Comparison of ENCODE assay signal across 35 cellular contexts in the genomic region with DNA sequence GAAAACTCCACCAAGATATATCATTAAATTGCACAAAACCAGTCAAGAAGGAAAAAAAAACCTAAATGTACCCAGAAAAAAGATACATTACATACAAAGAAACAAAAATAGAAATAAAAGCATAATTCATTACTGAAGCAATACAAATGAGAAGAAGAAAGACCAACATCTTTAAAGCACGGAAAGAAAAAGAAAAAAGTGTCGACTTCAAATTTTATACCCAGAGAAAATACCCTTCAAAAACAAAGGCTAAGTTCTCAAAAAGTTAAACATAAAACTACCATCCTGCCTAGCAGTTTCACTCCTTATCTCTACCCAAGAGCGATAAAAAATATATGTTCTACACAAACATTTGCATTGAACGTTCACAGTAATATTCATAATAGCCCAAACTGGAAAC.
DNase-seq lines count a peak whose midpoint lies in the region; ATAC-seq, FAIRE-seq and TF ChIP-seq lines count a peak whose summit lies in the region.
"Had no signal": no experiment of that assay in that cellular context is flagged by ENCODE, and none has a peak within 500 bp of the region (broad histone marks: within the 10 kb centered on the region; RNA-seq: fewer than 3 reads in every experiment).

No MANE protein-coding gene starts in this region.

- 97% methylated on average over 4 of the region's 4 CpGs for WGBS in HepG2 (ENCODE audit: low lambda C conversion rate)
- 97% methylated on average over 4 of the region's 4 CpGs for WGBS in right lobe of liver (ENCODE audit: insufficient coverage, low coverage, low lambda C conversion rate, missing lambda C conversion rate)
- WGBS in K562 (ENCODE audit: insufficient coverage, low coverage, missing lambda C conversion rate): 99% methylated on average over 4 of the region's 4 CpGs

- H4K20me1 ChIP-seq in HepG2 (ENCODE audit: insufficient read depth, low read length) (no peaks in the 10 kb centered on the region), K562 (replicated peaks; ENCODE audit: control insufficient read depth, insufficient read depth, low read length) (no peaks in the 10 kb centered on the region)

- H3K9me3 ChIP-seq in HepG2 (ENCODE audit: low read length) (peaks cover 10% of the 10 kb centered on the region; the same call in 1 of the 2 replicates), right lobe of liver (no peaks in the 10 kb centered on the region), K562 (replicated peaks; ENCODE audit: control insufficient read depth, insufficient read depth, low read depth, low read length) (peaks cover 2% of the 10 kb centered on the region; the same call in 1 of the 2 replicates)
- H3K9me3 ChIP-seq: BE2C had no signal

- FAIRE-seq in HepG2 (lab: Jason Lieb, UNC) (no peak), K562 (lab: Jason Lieb, UNC) (no peak)
- FAIRE-seq: A204.1, A549, D721Med had no signal

- no peak for TF ChIP-seq EP300 in HepG2 (IDR thresholded peaks at IDR 0.05; ENCODE audit: low read depth in 2 of 2, low read length in 2 of 2)
- TF ChIP-seq EP300 in HepG2 (CRISPR knock-in tag; IDR thresholded peaks at IDR 0.05; ENCODE audit: borderline replicate concordance): no peak
- no peak for TF ChIP-seq EP300 in K562 (IDR thresholded peaks at IDR 0.05; ENCODE audit: low read length)

- H3K4me1 ChIP-seq in HepG2 (ENCODE audit: insufficient read depth, low read length) (peaks cover 12% of the 10 kb centered on the region), right lobe of liver (no peaks in the 10 kb centered on the region), K562 (replicated peaks in 1 of 2; ENCODE audit: control insufficient read depth in 2 of 2, insufficient read depth in 2 of 2, low read length in 2 of 2) (no peaks in the 10 kb centered on the region)
- H3K4me1 ChIP-seq: A549; BE2C; BLaER1; BLaER1 treated with 17β-estradiol and CSF1 and Interleukin-3, amounts not matched to agents 10 nM and 100 nM; Caco-2 had no signal

- H3K79me2 ChIP-seq in HepG2 (ENCODE audit: insufficient read depth, low read length) (no peaks in the 10 kb centered on the region), K562 (ENCODE audit: control insufficient read depth, insufficient read depth, low read length) (no peaks in the 10 kb centered on the region; the same call in 2 of the 3 replicates)

- POLR2A ChIA-PET in HepG2 (lab: Yijun Ruan, JAX): no interaction called here
- POLR2A ChIA-PET in K562 (lab: Yijun Ruan, JAX): no interaction called here
- POLR2A ChIA-PET in T-cell (lab: Charles Lee): no interaction called here

- no peak overlapping the region for H3K4me3 Mint-ChIP-seq in activated naive CD4-positive, alpha-beta T cell treated with anti-CD3 and anti-CD28 coated beads, Interleukin-2, amount 50 U/mL, for 24 hours
- no peak overlapping the region for H3K4me3 Mint-ChIP-seq in T-cell
- H3K4me3 Mint-ChIP-seq: B cell; CD14-positive monocyte; CD4-positive, alpha-beta memory T cell; CD4-positive, alpha-beta T cell; CD4-positive, CD25-positive, alpha-beta regulatory T cell; CD8-positive, alpha-beta memory T cell; CD8-positive, alpha-beta T cell had no signal

- intact Hi-C loops in HepG2 (cut with micrococcal nuclease; ENCODE audit: unreplicated experiment) (no loop called here), right lobe of liver (cut with DNase I) (no loop called here), K562 (cut with micrococcal nuclease) (no loop called here)

- H3K36me3 ChIP-seq in HepG2 (replicated peaks in 1 of 2; ENCODE audit: control insufficient read depth in 1 of 2, insufficient read depth in 2 of 2, low read length in 2 of 2) (peaks cover 0 to 7% of the 10 kb centered on the region in 2 experiments; a peak in 3 of 5 replicates), right lobe of liver (no peaks in the 10 kb centered on the region), K562 (ENCODE audit: control insufficient read depth, insufficient read depth, low read length) (peaks cover 7% of the 10 kb centered on the region; the same call in 1 of the 3 replicates)

- H3K9me1 ChIP-seq in K562 (ENCODE audit: control insufficient read depth, insufficient read depth, low read length): no peaks in the 10 kb centered on the region

- peaks cover 5% of the 10 kb centered on the region for H3K9me3 Mint-ChIP-seq in activated naive CD4-positive, alpha-beta T cell treated with anti-CD3 and anti-CD28 coated beads, Interleukin-2, amount 50 U/mL, for 24 hours
- H3K9me3 Mint-ChIP-seq in T-cell: peaks cover 0 to 6% (median 2%) of the 10 kb centered on the region in 3 donors
- H3K9me3 Mint-ChIP-seq: CD4-positive, alpha-beta T cell had no signal

- H3K4me2 ChIP-seq in HepG2 (ENCODE audit: low read depth, low read length): no peak overlapping the region
- no peak overlapping the region for H3K4me2 ChIP-seq in K562 (ENCODE audit: insufficient read depth, low read length)
- H3K4me2 ChIP-seq: A549; BLaER1; BLaER1 treated with 17β-estradiol and CSF1 and Interleukin-3, amounts not matched to agents 10 nM and 100 nM had no signal

- peak overlapping the region; percentile 23 for H3K27ac Mint-ChIP-seq in activated naive CD4-positive, alpha-beta T cell treated with anti-CD3 and anti-CD28 coated beads, Interleukin-2, amount 50 U/mL, for 24 hours
- no peak overlapping the region for H3K27ac Mint-ChIP-seq in T-cell
- H3K27ac Mint-ChIP-seq: B cell; CD4-positive, alpha-beta T cell; CD8-positive, alpha-beta T cell had no signal

- peaks cover 16% of the 10 kb centered on the region for H3K4me1 Mint-ChIP-seq in activated naive CD4-positive, alpha-beta T cell treated with anti-CD3 and anti-CD28 coated beads, Interleukin-2, amount 50 U/mL, for 24 hours
- peaks cover 3 to 15% (median 3%) of the 10 kb centered on the region in 3 donors for H3K4me1 Mint-ChIP-seq in T-cell
- H3K4me1 Mint-ChIP-seq: B cell, CD14-positive monocyte had no signal

- BruUV-seq in HepG2 (replicated peaks; lab: Mats Ljungman, UMichigan): no TSS peak
- BruUV-seq in K562 (replicated peaks; lab: Mats Ljungman, UMichigan): no TSS peak

- no peak for ATAC-seq in HepG2
- ATAC-seq in right lobe of liver: no peak
- no peak for ATAC-seq in K562
- ATAC-seq in T-cell (replicated peaks in 1 of 4): no peak
- ATAC-seq: A549; CD8-positive, alpha-beta T cell had no signal

- H3K9ac ChIP-seq in HepG2 (ENCODE audit: insufficient read depth, low read depth, low read length) (no peak overlapping the region), K562 (ENCODE audit: insufficient read depth in 1 of 2, low read depth in 2 of 2, low read length in 2 of 2) (no peak overlapping the region)
- H3K9ac ChIP-seq: BLaER1; BLaER1 treated with 17β-estradiol and CSF1 and Interleukin-3, amounts not matched to agents 10 nM and 100 nM had no signal

- no peak overlapping the region for H2AFZ ChIP-seq in HepG2 (ENCODE audit: low read length)
- no peak overlapping the region for H2AFZ ChIP-seq in K562 (ENCODE audit: low read depth, low read length)

- H3K27ac ChIP-seq in HepG2 (ENCODE audit: extremely low read length, insufficient read depth, low read length) (no peak overlapping the region), right lobe of liver (no peak overlapping the region), K562 (ENCODE audit: extremely low read depth, low read depth, low read length) (no peak overlapping the region)
- H3K27ac ChIP-seq: 22Rv1; A549; BLaER1; BLaER1 treated with 17β-estradiol and CSF1 and Interleukin-3, amounts not matched to agents 10 nM and 100 nM; C4-2B had no signal

- TF ChIP-seq CTCF in HepG2 (CRISPR knock-in tag; IDR thresholded peaks at IDR 0.05) (no peak), right lobe of liver (IDR thresholded peaks at IDR 0.05) (no peak), K562 (IDR thresholded peaks at IDR 0.05 in 2 of 3, conservative IDR thresholded peaks at IDR 0.05 in 1 of 3; ENCODE audit: insufficient read depth in 2 of 3, low read depth in 1 of 3, low read length in 3 of 3) (no peak)

- CTCF ChIA-PET in HepG2 (lab: Yijun Ruan, JAX; ENCODE audit: low intra/inter-chr PET ratio, low total read pairs) (no interaction called here), K562 (lab: Yijun Ruan, JAX; ENCODE audit: low intra/inter-chr PET ratio) (no interaction called here), T-cell (lab: Charles Lee) (no interaction called here)

- H3K27me3 ChIP-seq in HepG2 (ENCODE audit: control insufficient read depth in 1 of 2, insufficient read depth in 2 of 2, low read length in 2 of 2): no peaks in the 10 kb centered on the region
- no peaks in the 10 kb centered on the region for H3K27me3 ChIP-seq in right lobe of liver
- no peaks in the 10 kb centered on the region for H3K27me3 ChIP-seq in K562 (ENCODE audit: control insufficient read depth in 2 of 2, insufficient read depth in 2 of 2, low read length in 2 of 2)
- H3K27me3 ChIP-seq: BE2C; BLaER1; BLaER1 treated with 17β-estradiol and CSF1 and Interleukin-3, amounts not matched to agents 10 nM and 100 nM had no signal

- in situ Hi-C loops in HepG2 (cut with HindIII; ENCODE audit: extremely low pct_ligation_motif_present, low pct_unique_long_range_greater_than_20kb): no loop called here
- in situ Hi-C loops in K562 (cut with MboI): no loop called here

- TF ChIP-seq RAD21 in HepG2 (CRISPR knock-in tag; IDR thresholded peaks at IDR 0.05) (no peak), K562 (CRISPR knock-in tag; conservative IDR thresholded peaks at IDR 0.05 in 1 of 2, IDR thresholded peaks at IDR 0.05 in 1 of 2) (no peak)

- peaks cover 26% of the 10 kb centered on the region for H3K36me3 Mint-ChIP-seq in activated naive CD4-positive, alpha-beta T cell treated with anti-CD3 and anti-CD28 coated beads, Interleukin-2, amount 50 U/mL, for 24 hours
- peaks cover 36% of the 10 kb centered on the region for H3K36me3 Mint-ChIP-seq in T-cell

- H3K4me3 ChIP-seq in HepG2 (replicated peaks in 1 of 3; ENCODE audit: insufficient read depth in 1 of 3, low read depth in 2 of 3, low read length in 3 of 3) (no peak overlapping the region), right lobe of liver (no peak overlapping the region), K562 (no peak overlapping the region)
- H3K4me3 ChIP-seq: A549; BLaER1; BLaER1 treated with 17β-estradiol and CSF1 and Interleukin-3, amounts not matched to agents 10 nM and 100 nM had no signal

- TF ChIP-seq POLR2A in HepG2 (IDR thresholded peaks at IDR 0.05; ENCODE audit: insufficient read depth in 1 of 2, low read depth in 2 of 2, low read length in 2 of 2) (no peak), right lobe of liver (IDR thresholded peaks at IDR 0.05) (no peak), K562 (conservative IDR thresholded peaks at IDR 0.05) (no peak)

- no peaks in the 10 kb centered on the region for H3K27me3 Mint-ChIP-seq in activated naive CD4-positive, alpha-beta T cell treated with anti-CD3 and anti-CD28 coated beads, Interleukin-2, amount 50 U/mL, for 24 hours
- no peaks in the 10 kb centered on the region for H3K27me3 Mint-ChIP-seq in T-cell
- H3K27me3 Mint-ChIP-seq: B cell; CD4-positive, alpha-beta memory T cell; CD4-positive, alpha-beta T cell; CD4-positive, CD25-positive, alpha-beta regulatory T cell; CD8-positive, alpha-beta memory T cell had no signal

- DNase-seq in activated naive CD4-positive, alpha-beta T cell treated with Interleukin-2 at 50 U/mL for 16 hours: no peak
- DNase-seq in HepG2 (ENCODE audit: low spot score): no peak
- DNase-seq in right lobe of liver: no peak
- no peak for DNase-seq in K562 (ENCODE audit: extremely low read depth in 1 of 4, low spot score in 3 of 4)
- no peak for DNase-seq in T-cell
- DNase-seq: 8988T; ACHN; AML-193; BE2C; C1 segment of cervical spinal cord; Caco-2; Calu3; CD4-positive, alpha-beta memory T cell; CD4-positive, alpha-beta T cell; CD4-positive, CD25-positive, alpha-beta regulatory T cell; CD8-positive, alpha-beta memory T cell; CD8-positive, alpha-beta T cell; COR-L47; DMS 273 treated with DMSO at 0.1 percent for 48 hours; DMS153; DMS53; DMS79; DMS79 treated with DMSO at 0.1 percent for 48 hours; DND-41; EL had no signal
